Comparison of ENCODE assay signal across 8 cellular contexts in genomic region chr12:56315256-56315625, GRCh38. TPM values are rescaled to one million over a fixed set of nuclear protein-coding genes. Genes with fewer than 3 reads are reported as not detected.
DNase-seq lines count a peak whose midpoint lies in the region; ATAC-seq, FAIRE-seq and TF ChIP-seq lines count a peak whose summit lies in the region.

No MANE protein-coding gene starts in this region.

- no peaks in the 10 kb centered on the region for H3K9me1 ChIP-seq in K562 (ENCODE audit: control insufficient read depth, insufficient read depth, low read length)

- H3K4me3 ChIP-seq in BE2C (ENCODE audit: low read depth, low read length) (peak overlapping the region; percentile 80), HUES6 (ENCODE audit: low read depth, low read length) (peak overlapping the region; percentile 100), K562 (peak overlapping the region; percentile 72), stomach (peak overlapping the region; percentile 68 to 96 (median 87))

- no peak for TF ChIP-seq POLR2A in K562 (conservative IDR thresholded peaks at IDR 0.05)
- TF ChIP-seq POLR2A in stomach (IDR thresholded peaks at IDR 0.05), result no peak

- no peak for FAIRE-seq in K562 (lab: Jason Lieb, UNC)

- peak overlapping the region; percentile 90 for H3K4me2 ChIP-seq in K562 (ENCODE audit: insufficient read depth, low read length)

- H3K27me3 ChIP-seq in BE2C, result no peaks in the 10 kb centered on the region
- no peaks in the 10 kb centered on the region for H3K27me3 ChIP-seq in HUES6 (ENCODE audit: control insufficient read depth, insufficient read depth, low read length)
- H3K27me3 ChIP-seq in K562 (ENCODE audit: control insufficient read depth in 2 of 2, insufficient read depth in 2 of 2, low read length in 2 of 2), result no peaks in the 10 kb centered on the region
- no peaks in the 10 kb centered on the region for H3K27me3 ChIP-seq in stomach

- H2AFZ ChIP-seq in K562 (ENCODE audit: low read depth, low read length), result peak overlapping the region; percentile 87

- TF ChIP-seq CTCF in BE2C (IDR thresholded peaks at IDR 0.05; ENCODE audit: low read depth, low read length) (no peak), K562 (IDR thresholded peaks at IDR 0.05 in 2 of 3, conservative IDR thresholded peaks at IDR 0.05 in 1 of 3; ENCODE audit: insufficient read depth in 2 of 3, low read depth in 1 of 3, low read length in 3 of 3) (no peak), stomach (IDR thresholded peaks at IDR 0.05) (no peak)

- no peak for TF ChIP-seq EP300 in K562 (IDR thresholded peaks at IDR 0.05; ENCODE audit: low read length)
- no peak for TF ChIP-seq EP300 in stomach (IDR thresholded peaks at IDR 0.05)

- H3K9ac ChIP-seq in HUES6 (ENCODE audit: low read length) (peak overlapping the region; percentile 97), K562 (ENCODE audit: insufficient read depth in 1 of 2, low read depth in 2 of 2, low read length in 2 of 2) (peak overlapping the region; percentile 85 to 98)

- WGBS in K562 (ENCODE audit: insufficient coverage, low coverage, missing lambda C conversion rate), result 0% methylated on average over 11 of the region's 11 CpGs
- WGBS in stomach, 5 donors, result 0 to 3% (median 1%) methylated on average over 8 to 11 of the region's 11 CpGs

- CTCF ChIA-PET in K562 (lab: Yijun Ruan, JAX; ENCODE audit: low intra/inter-chr PET ratio), result no interaction called here

- peak; percentile 15 for ATAC-seq in K562
- no peak for ATAC-seq in GM19023 (IDR thresholded peaks at IDR 0.05; ENCODE audit: unreplicated experiment)

- H3K9me3 ChIP-seq in BE2C (no peaks in the 10 kb centered on the region), HUES6 (ENCODE audit: control insufficient read depth, insufficient read depth, low read depth, low read length) (no peaks in the 10 kb centered on the region), K562 (replicated peaks; ENCODE audit: control insufficient read depth, insufficient read depth, low read depth, low read length) (no peaks in the 10 kb centered on the region), stomach (no peaks in the 10 kb centered on the region)

- in situ Hi-C loops in K562 (cut with MboI), result no loop called here

- H4K20me1 ChIP-seq in K562 (replicated peaks; ENCODE audit: control insufficient read depth, insufficient read depth, low read length), result no peaks in the 10 kb centered on the region

- POLR2A ChIA-PET in K562 (lab: Yijun Ruan, JAX), result interaction anchor here (0.7 to 4.2 kb wide), 13 partner anchors 8 to 149 kb away, joined by 3 to 26 read pairs (median 4); partner anchors contain the start of genes IL23A and PAN2

- peaks cover 19% of the 10 kb centered on the region for H3K79me2 ChIP-seq in K562 (ENCODE audit: control insufficient read depth, insufficient read depth, low read length)

- peak overlapping the region; percentile 13 for H3K27ac ChIP-seq in HUES6 (ENCODE audit: low read depth, low read length)
- peak overlapping the region; percentile 77 for H3K27ac ChIP-seq in K562 (ENCODE audit: extremely low read depth, low read depth, low read length)
- H3K27ac ChIP-seq in stomach, result peak overlapping the region; percentile 92 to 97 (median 94)

- H3K36me3 ChIP-seq in BE2C (peaks cover 36% of the 10 kb centered on the region), HUES6 (ENCODE audit: control insufficient read depth, insufficient read depth, low read length) (peaks cover 51% of the 10 kb centered on the region), K562 (ENCODE audit: control insufficient read depth, insufficient read depth, low read length) (peaks cover 55% of the 10 kb centered on the region), stomach (peaks cover 23 to 65% (median 62%) of the 10 kb centered on the region in 4 donors)

- TSS peak; percentile 82 for BruUV-seq in K562 (replicated peaks; lab: Mats Ljungman, UMichigan)

- intact Hi-C loops in K562 (cut with micrococcal nuclease), result loop anchor here (1.0 to 5.0 kb wide), 2 partner anchors 62 to 125 kb away; no protein-coding TSS in a partner anchor
- intact Hi-C loops in stomach (cut with DNase I; ENCODE audit: low total_unique reads), result no loop called here

- no peaks in the 10 kb centered on the region for H3K4me1 ChIP-seq in BE2C
- H3K4me1 ChIP-seq in HUES6 (ENCODE audit: control insufficient read depth, insufficient read depth, low read length), result no peaks in the 10 kb centered on the region
- H3K4me1 ChIP-seq in K562 (replicated peaks in 1 of 2; ENCODE audit: control insufficient read depth in 2 of 2, insufficient read depth in 2 of 2, low read length in 2 of 2), result peaks cover 11% of the 10 kb centered on the region in 2 experiments; a peak in 4 of 5 replicates
- peaks cover 15 to 26% (median 17%) of the 10 kb centered on the region in 4 donors for H3K4me1 ChIP-seq in stomach

- DNase-seq in BE2C, result no peak
- DNase-seq in K562 (ENCODE audit: extremely low read depth in 1 of 4, low spot score in 3 of 4), result peak; percentile 22 to 35 (median 28)
- DNase-seq in kidney tubule cell (ENCODE audit: low spot score), result peak; percentile 31
- DNase-seq in stomach, result no peak
- no peak for DNase-seq in EL
- DNase-seq in NCI-H524 treated with DMSO at 0.1 percent for 48 hours (lab: John Stamatoyannopoulos, UW), result no peak

- TF ChIP-seq RAD21 in K562 (CRISPR knock-in tag; conservative IDR thresholded peaks at IDR 0.05 in 1 of 2, IDR thresholded peaks at IDR 0.05 in 1 of 2), result no peak

RNA-seq across cellular contexts. Expression of gene CNPY2, which starts 0.5 kb away (rescaled TPM):
- polyA plus RNA-seq in BE2C (2012; ENCODE audit: insufficient read depth, insufficient read length, low read depth), result 129 TPM
- 149 and 200 TPM in 2 replicates for total RNA-seq in K562 (2011; cell fraction: chromatin; rRNA removed; ENCODE audit: low replicate concordance)
- 156 TPM in 2 replicates for total RNA-seq in K562 (2011; cell fraction: nucleolus; rRNA removed)
- 170 and 172 TPM in 2 replicates for total RNA-seq in K562 (2011; cell fraction: nucleoplasm; rRNA removed)
- 92.1 and 99.8 TPM in 2 replicates for total RNA-seq in K562 (2014; rRNA removed)
- 147 and 150 TPM in 2 replicates for total RNA-seq in K562 (2014; rRNA removed; fragmentation: Illumina TruSeq; extraction: Trizol)
- 134 and 138 TPM in 2 replicates for total RNA-seq in K562 (2015; rRNA removed; fragmentation: Illumina TruSeq; extraction: Trizol)
- 126 and 135 TPM in 2 replicates for total RNA-seq in K562 (2021)
- 181 and 190 TPM in 2 replicates for polyA plus RNA-seq in K562 (2011; rRNA removed)
- polyA plus RNA-seq in K562 (2011; cell fraction: cytosol; rRNA removed), result 120 and 165 TPM in 2 replicates
- 78.9 and 103 TPM in 2 replicates for polyA plus RNA-seq in K562 (2011; cell fraction: nucleus; rRNA removed)
- polyA plus RNA-seq in K562 (2012), result 118 and 164 TPM in 2 replicates
- polyA plus RNA-seq in K562 (2014; fragmentation: Illumina TruSeq; extraction: Trizol), result 139 and 142 TPM in 2 replicates
- 10 to 100 TPM; 33.8 to 45.0 TPM for polyA plus RNA-seq in K562 (2014; fragmentation: Nextera tagmentation; extraction: Ambion mirVana)
- 163 and 169 TPM in 2 replicates for polyA plus RNA-seq in K562 (2014; rRNA removed)
- 106 and 114 TPM in 2 replicates for polyA minus RNA-seq in K562 (2011; rRNA and poly(A)+ RNA removed)
- 30.3 and 31.9 TPM in 2 replicates for polyA minus RNA-seq in K562 (2011; cell fraction: cytosol; rRNA and poly(A)+ RNA removed)
- polyA minus RNA-seq in K562 (2011; cell fraction: nucleus; rRNA and poly(A)+ RNA removed), result 22.1 and 38.5 TPM in 2 replicates
- total RNA-seq in stomach, result 100 to 1,000 TPM in 1 of 5 donors, 10 to 100 TPM in 4; 39.7 to 112 (median 94.1) TPM
- 100 to 1,000 TPM in 1 of 3 donors, 10 to 100 TPM in 2; 71.0 to 105 (median 73.9) TPM for polyA plus RNA-seq in stomach

RNA-seq across cellular contexts. Expression of gene CS, which starts 15.1 kb away (rescaled TPM):
- 362 TPM for polyA plus RNA-seq in BE2C (2012; ENCODE audit: insufficient read depth, insufficient read length, low read depth)
- total RNA-seq in K562 (2011; cell fraction: chromatin; rRNA removed; ENCODE audit: low replicate concordance), result 232 and 281 TPM in 2 replicates
- 149 and 156 TPM in 2 replicates for total RNA-seq in K562 (2011; cell fraction: nucleolus; rRNA removed)
- 189 and 239 TPM in 2 replicates for total RNA-seq in K562 (2011; cell fraction: nucleoplasm; rRNA removed)
- total RNA-seq in K562 (2014; rRNA removed) (103 and 130 TPM in 2 replicates), K562 (2014; rRNA removed; fragmentation: Illumina TruSeq; extraction: Trizol) (149 and 156 TPM in 2 replicates), K562 (2015; rRNA removed; fragmentation: Illumina TruSeq; extraction: Trizol) (164 and 168 TPM in 2 replicates), K562 (2021) (365 and 375 TPM in 2 replicates), stomach (100 to 1,000 TPM; 109 to 174 (median 135) TPM)
- polyA plus RNA-seq in K562 (2011; rRNA removed) (107 and 183 TPM in 2 replicates), K562 (2014; fragmentation: Illumina TruSeq; extraction: Trizol) (301 and 390 TPM in 2 replicates), K562 (2014; fragmentation: Nextera tagmentation; extraction: Ambion mirVana) (100 to 1,000 TPM in 1 of 2 experiments, 10 to 100 TPM in 1; 99.9 to 239 TPM), K562 (2014; rRNA removed) (109 and 122 TPM in 2 replicates), stomach (10 to 100 TPM; 51.9 to 63.7 (median 55.4) TPM)
- 101 and 152 TPM in 2 replicates for polyA plus RNA-seq in K562 (2011; cell fraction: cytosol; rRNA removed)
- 173 and 189 TPM in 2 replicates for polyA plus RNA-seq in K562 (2011; cell fraction: nucleus; rRNA removed)
- polyA plus RNA-seq in K562 (2012), result 183 and 226 TPM in 2 replicates
- 150 and 226 TPM in 2 replicates for polyA minus RNA-seq in K562 (2011; rRNA and poly(A)+ RNA removed)
- polyA minus RNA-seq in K562 (2011; cell fraction: cytosol; rRNA and poly(A)+ RNA removed), result 315 and 351 TPM in 2 replicates
- polyA minus RNA-seq in K562 (2011; cell fraction: nucleus; rRNA and poly(A)+ RNA removed), result 64.2 and 101 TPM in 2 replicates

RNA-seq across cellular contexts. Expression of gene PAN2, which starts 18.6 kb away (rescaled TPM):
- polyA plus RNA-seq in BE2C (2012; ENCODE audit: insufficient read depth, insufficient read length, low read depth), result 48.6 TPM
- 615 and 739 TPM in 2 replicates for total RNA-seq in K562 (2011; cell fraction: chromatin; rRNA removed; ENCODE audit: low replicate concordance)
- 296 and 318 TPM in 2 replicates for total RNA-seq in K562 (2011; cell fraction: nucleolus; rRNA removed)
- total RNA-seq in K562 (2011; cell fraction: nucleoplasm; rRNA removed), result 263 and 299 TPM in 2 replicates
- total RNA-seq in K562 (2014; rRNA removed) (25.0 and 25.6 TPM in 2 replicates), K562 (2014; rRNA removed; fragmentation: Illumina TruSeq; extraction: Trizol) (25.9 and 26.0 TPM in 2 replicates), K562 (2015; rRNA removed; fragmentation: Illumina TruSeq; extraction: Trizol) (21.6 and 21.7 TPM in 2 replicates), K562 (2021) (40.2 and 51.4 TPM in 2 replicates), stomach (100 to 1,000 TPM in 2 of 5 donors, 10 to 100 TPM in 3; 41.7 to 146 (median 49.3) TPM)
- polyA plus RNA-seq in K562 (2011; rRNA removed) (66.1 and 134 TPM in 2 replicates), K562 (2014; fragmentation: Illumina TruSeq; extraction: Trizol) (29.1 and 35.3 TPM in 2 replicates), K562 (2014; fragmentation: Nextera tagmentation; extraction: Ambion mirVana) (10 to 100 TPM; 15.0 to 23.9 TPM), K562 (2014; rRNA removed) (39.4 and 65.2 TPM in 2 replicates), stomach (10 to 100 TPM in 1 of 3 donors, 1 to 10 TPM in 2; 4.9 to 28.4 (median 9.5) TPM)
- polyA plus RNA-seq in K562 (2011; cell fraction: cytosol; rRNA removed), result 22.2 and 36.4 TPM in 2 replicates
- polyA plus RNA-seq in K562 (2011; cell fraction: nucleus; rRNA removed), result 942 and 1,795 TPM in 2 replicates
- 42.1 and 71.3 TPM in 2 replicates for polyA plus RNA-seq in K562 (2012)
- polyA minus RNA-seq in K562 (2011; rRNA and poly(A)+ RNA removed), result 27.5 and 64.2 TPM in 2 replicates
- polyA minus RNA-seq in K562 (2011; cell fraction: cytosol; rRNA and poly(A)+ RNA removed), result 13.0 and 14.8 TPM in 2 replicates
- 98.8 and 223 TPM in 2 replicates for polyA minus RNA-seq in K562 (2011; cell fraction: nucleus; rRNA and poly(A)+ RNA removed)

RNA-seq across cellular contexts. Expression of gene IL23A, which starts 23.4 kb away (rescaled TPM):
- polyA plus RNA-seq in BE2C (2012; ENCODE audit: insufficient read depth, insufficient read length, low read depth), result 4.0 TPM
- 5.8 and 7.7 TPM in 2 replicates for total RNA-seq in K562 (2011; cell fraction: chromatin; rRNA removed; ENCODE audit: low replicate concordance)
- total RNA-seq in K562 (2011; cell fraction: nucleolus; rRNA removed), result 6.0 and 10.7 TPM in 2 replicates
- 8.4 and 11.0 TPM in 2 replicates for total RNA-seq in K562 (2011; cell fraction: nucleoplasm; rRNA removed)
- 7.8 and 8.9 TPM in 2 replicates for total RNA-seq in K562 (2014; rRNA removed)
- 9.0 and 9.1 TPM in 2 replicates for total RNA-seq in K562 (2014; rRNA removed; fragmentation: Illumina TruSeq; extraction: Trizol)
- 9.1 TPM in 2 replicates for total RNA-seq in K562 (2015; rRNA removed; fragmentation: Illumina TruSeq; extraction: Trizol)
- total RNA-seq in K562 (2021), result 9.6 and 12.5 TPM in 2 replicates
- polyA plus RNA-seq in K562 (2011; rRNA removed), result 4.4 and 21.6 TPM in 2 replicates
- 9.3 and 22.4 TPM in 2 replicates for polyA plus RNA-seq in K562 (2011; cell fraction: cytosol; rRNA removed)
- polyA plus RNA-seq in K562 (2011; cell fraction: nucleus; rRNA removed), result 18.8 and 49.0 TPM in 2 replicates
- 10.0 and 54.7 TPM in 2 replicates for polyA plus RNA-seq in K562 (2012)
- polyA plus RNA-seq in K562 (2014; fragmentation: Illumina TruSeq; extraction: Trizol), result 20.1 and 22.5 TPM in 2 replicates
- 10 to 100 TPM; 36.7 to 37.2 TPM for polyA plus RNA-seq in K562 (2014; fragmentation: Nextera tagmentation; extraction: Ambion mirVana)
- 21.3 and 29.3 TPM in 2 replicates for polyA plus RNA-seq in K562 (2014; rRNA removed)
- polyA minus RNA-seq in K562 (2011; rRNA and poly(A)+ RNA removed), result 0.98 and 2.3 TPM in 2 replicates
- 3.3 TPM in 1 of 2 replicates, not detected in the other for polyA minus RNA-seq in K562 (2011; cell fraction: cytosol; rRNA and poly(A)+ RNA removed)
- 0.67 and 3.4 TPM in 2 replicates for polyA minus RNA-seq in K562 (2011; cell fraction: nucleus; rRNA and poly(A)+ RNA removed)
- 1 to 10 TPM in 1 of 5 donors, not detected in 4; 1.1 TPM for total RNA-seq in stomach
- polyA plus RNA-seq in stomach, result 1 to 10 TPM in 1 of 3 donors, under 1 TPM in 1, not detected in 1; 0.56 to 1.9 TPM

RNA-seq across cellular contexts. Expression of gene STAT2, which starts 44.7 kb away (rescaled TPM):
- polyA plus RNA-seq in BE2C (2012; ENCODE audit: insufficient read depth, insufficient read length, low read depth), result 7.3 TPM
- total RNA-seq in K562 (2011; cell fraction: chromatin; rRNA removed; ENCODE audit: low replicate concordance), result 323 and 539 TPM in 2 replicates
- total RNA-seq in K562 (2011; cell fraction: nucleolus; rRNA removed), result 245 and 246 TPM in 2 replicates
- 197 and 224 TPM in 2 replicates for total RNA-seq in K562 (2011; cell fraction: nucleoplasm; rRNA removed)
- total RNA-seq in K562 (2014; rRNA removed) (32.7 and 36.9 TPM in 2 replicates), K562 (2014; rRNA removed; fragmentation: Illumina TruSeq; extraction: Trizol) (38.6 and 40.3 TPM in 2 replicates), K562 (2015; rRNA removed; fragmentation: Illumina TruSeq; extraction: Trizol) (39.1 and 40.5 TPM in 2 replicates), K562 (2021) (46.9 and 49.3 TPM in 2 replicates), stomach (100 to 1,000 TPM in 4 of 5 donors, 10 to 100 TPM in 1; 82.6 to 245 (median 104) TPM)
- polyA plus RNA-seq in K562 (2011; rRNA removed) (44.2 and 71.2 TPM in 2 replicates), K562 (2014; fragmentation: Illumina TruSeq; extraction: Trizol) (38.2 and 39.2 TPM in 2 replicates), K562 (2014; fragmentation: Nextera tagmentation; extraction: Ambion mirVana) (10 to 100 TPM; 15.5 to 16.9 TPM), K562 (2014; rRNA removed) (39.1 and 40.1 TPM in 2 replicates), stomach (10 to 100 TPM; 22.6 to 29.6 (median 28.3) TPM)
- 27.4 and 45.5 TPM in 2 replicates for polyA plus RNA-seq in K562 (2011; cell fraction: cytosol; rRNA removed)
- 151 and 211 TPM in 2 replicates for polyA plus RNA-seq in K562 (2011; cell fraction: nucleus; rRNA removed)
- polyA plus RNA-seq in K562 (2012), result 34.1 and 59.4 TPM in 2 replicates
- 69.6 and 79.5 TPM in 2 replicates for polyA minus RNA-seq in K562 (2011; rRNA and poly(A)+ RNA removed)
- polyA minus RNA-seq in K562 (2011; cell fraction: cytosol; rRNA and poly(A)+ RNA removed), result 28.8 and 40.3 TPM in 2 replicates
- polyA minus RNA-seq in K562 (2011; cell fraction: nucleus; rRNA and poly(A)+ RNA removed), result 75.9 and 148 TPM in 2 replicates

Comparison
In these comparisons a context has a peak if more than half of its experiments do, and no peak if none do; other contexts are left out.
1. DNase-seq: peak in K562 (4 of 4) and kidney tubule cell (single experiment); none in BE2C (single experiment), stomach (single experiment), EL (single experiment) and NCI-H524 treated with DMSO at 0.1 percent for 48 hours (single experiment).
2. H3K27ac ChIP-seq: peak in every context shown above with its lines; median percentile 94 in stomach; 77 in K562; 13 in HUES6.
3. Peak in every context shown above with its lines, with median percentiles within 50 percentile points of each other: H3K4me3 ChIP-seq.